ENCODE assay signal across 1 cellular context in genomic region chr1:237164406-237165352, GRCh38.
TF ChIP-seq lines count a peak whose summit lies in the region.

No MANE protein-coding gene starts in this region.

TF ChIP-seq in GM12878, 131 proteins besides CTCF, POLR2A, EP300 and RAD21 (continued from another document):
- no peak for TF ChIP-seq PRDM15 (CRISPR knock-in tag; IDR thresholded peaks at IDR 0.05)
- no peak for TF ChIP-seq ZBED1 (IDR thresholded peaks at IDR 0.05; ENCODE audit: borderline replicate concordance)
- TF ChIP-seq MTA3 (IDR thresholded peaks at IDR 0.05; ENCODE audit: borderline replicate concordance, low read length): no peak
- TF ChIP-seq NRF1 (conservative IDR thresholded peaks at IDR 0.05; ENCODE audit: low read depth, low read length): no peak
- TF ChIP-seq POLR2AphosphoS5 (IDR thresholded peaks at IDR 0.05; ENCODE audit: low read length): no peak
- no peak for TF ChIP-seq KDM1A (IDR thresholded peaks at IDR 0.05; ENCODE audit: borderline replicate concordance)
- TF ChIP-seq SREBF1 (IDR thresholded peaks at IDR 0.05; ENCODE audit: low read length): no peak
- no peak for TF ChIP-seq POLR2AphosphoS2 (IDR thresholded peaks at IDR 0.05; ENCODE audit: low read depth, low read length)
- TF ChIP-seq GABPA (IDR thresholded peaks at IDR 0.05; ENCODE audit: low read depth): no peak
- TF ChIP-seq WRNIP1 (IDR thresholded peaks at IDR 0.05; ENCODE audit: borderline replicate concordance, low read depth, low read length): no peak
- no peak for TF ChIP-seq PKNOX1 (IDR thresholded peaks at IDR 0.05)
